15 cellular contexts compared by ENCODE assay signal in genomic region chr2:46989491-46990230, GRCh38. TPM values are rescaled to one million over a fixed set of nuclear protein-coding genes. Genes with fewer than 3 reads are reported as not detected.
DNase-seq lines count a peak whose midpoint lies in the region; ATAC-seq, FAIRE-seq and TF ChIP-seq lines count a peak whose summit lies in the region.
"Had no signal": no experiment of that assay in that cellular context is flagged by ENCODE, and none has a peak within 500 bp of the region (broad histone marks: within the 10 kb centered on the region; RNA-seq: fewer than 3 reads in every experiment).

No MANE protein-coding gene starts in this region.

- FAIRE-seq in H1 (lab: Jason Lieb, UNC) (no peak), pancreas (lab: Jason Lieb, UNC) (no peak)
- FAIRE-seq: astrocyte, K562 had no signal

- 0 out of 2 replicates have a peak overlapping the region, but pooled peaks have one; percentile 53 for H4K8ac ChIP-seq in H1 (ENCODE audit: extremely low read depth, insufficient read depth, low read length)

- no peak overlapping the region for H3K14ac ChIP-seq in H1 (ENCODE audit: insufficient read length)

- H2BK120ac ChIP-seq in H1 (replicated peaks; ENCODE audit: low read depth, low read length): no peak overlapping the region

- no peak for TF ChIP-seq POLR2A in H1 (IDR thresholded peaks at IDR 0.05; ENCODE audit: control extremely low read depth in 1 of 2, low read depth in 2 of 2, low read length in 2 of 2)

- H3K56ac ChIP-seq in H1 (replicated peaks; ENCODE audit: insufficient read length, low read depth, low read length): no peak overlapping the region

- H3K4ac ChIP-seq in H1 (replicated peaks; ENCODE audit: insufficient read length, low read depth, low read length): no peak overlapping the region

- intact Hi-C loops in left ventricle myocardium superior (cut with micrococcal nuclease): no loop called here
- intact Hi-C loops in Right ventricle myocardium inferior (cut with DNase I): no loop called here
- intact Hi-C loops in pancreas (cut with DNase I): no loop called here
- intact Hi-C loops in upper lobe of right lung (cut with DNase I): loop anchor here (10.0 kb wide), 1 partner anchor 285 kb away; no protein-coding TSS in a partner anchor

- no peak overlapping the region for H2BK15ac ChIP-seq in H1 (ENCODE audit: low read length)

- no peak overlapping the region for H3K18ac ChIP-seq in H1 (ENCODE audit: extremely low read depth, low read length)

- H3K79me1 ChIP-seq in H1 (ENCODE audit: low read depth, low read length): no peaks in the 10 kb centered on the region; the same call in 1 of the 2 replicates

- no peak overlapping the region for H2BK20ac ChIP-seq in H1 (ENCODE audit: low read length)

- peaks cover 0 to 3% of the 10 kb centered on the region in 2 experiments for H4K20me1 ChIP-seq in H1 (replicated peaks in 1 of 2; ENCODE audit: control insufficient read depth in 1 of 2, insufficient read depth in 2 of 2, low read length in 2 of 2)

- no peaks in the 10 kb centered on the region for H3K79me2 ChIP-seq in H1 (ENCODE audit: control insufficient read depth in 1 of 2, insufficient read depth in 2 of 2, low read length in 2 of 2)

- no peak overlapping the region for H4K5ac ChIP-seq in H1 (ENCODE audit: insufficient read length, low read depth, low read length)

- H3K27ac ChIP-seq in H1 (ENCODE audit: low read depth, low read length): no peak overlapping the region
- H3K27ac ChIP-seq in pancreas: peak overlapping the region; percentile 28 to 60 (median 48)
- H3K27ac ChIP-seq in upper lobe of right lung: peak overlapping the region; percentile 30
- H3K27ac ChIP-seq: SK-N-MC had no signal

- POLR2A ChIA-PET in H1 (lab: Charles Lee; ENCODE audit: partially characterized antibody): interaction anchor here (0.7 to 0.9 kb wide), 2 partner anchors 9 to 66 kb away, joined by 3 read pairs; no protein-coding TSS in a partner anchor

- 85% methylated on average over 7 of the region's 7 CpGs; no CpG with 5 or more reads in 1 of the 2 experiments for WGBS in H1 (ENCODE audit: extremely low coverage in 1 of 2, insufficient coverage in 1 of 2, insufficient read length in 1 of 2, insufficient replicate concordance in 2 of 2, low coverage in 1 of 2, low lambda C conversion rate in 2 of 2, missing lambda C conversion rate in 1 of 2), 2 experiments
- WGBS in pancreas, 2 donors: 70 to 81% methylated on average over 7 of the region's 7 CpGs

- H3K27me3 ChIP-seq in H1 (replicated peaks in 1 of 4; ENCODE audit: control insufficient read depth in 3 of 4, extremely low read depth in 1 of 4, insufficient read depth in 3 of 4, low read length in 3 of 4): no peaks in the 10 kb centered on the region
- no peaks in the 10 kb centered on the region for H3K27me3 ChIP-seq in pancreas
- H3K27me3 ChIP-seq in upper lobe of right lung: no peaks in the 10 kb centered on the region

- H2BK5ac ChIP-seq in H1 (ENCODE audit: low read depth, low read length): no peak overlapping the region; the same call in 1 of the 2 replicates

- H3K23me2 ChIP-seq in H1 (ENCODE audit: low read depth, low read length): no peaks in the 10 kb centered on the region

- CTCF ChIA-PET in H1 (lab: Charles Lee; ENCODE audit: partially characterized antibody): interaction anchor here (0.6 to 2.3 kb wide), 27 partner anchors 12 to 383 kb away, joined by 3 to 12 read pairs (median 4); partner anchors contain the start of gene STPG4

- H3K9ac ChIP-seq in H1 (replicated peaks in 1 of 4; ENCODE audit: extremely low read depth in 1 of 4, low read depth in 3 of 4, low read length in 3 of 4): no peak overlapping the region

- no peak overlapping the region for H3K4me2 ChIP-seq in H1 (ENCODE audit: insufficient read depth in 1 of 2, low read depth in 2 of 2, low read length in 2 of 2)

- no peak; a peak in 1 of 4 replicates for TF ChIP-seq RAD21 in H1 (IDR thresholded peaks at IDR 0.05 in 1 of 2, conservative IDR thresholded peaks at IDR 0.05 in 1 of 2; ENCODE audit: low read depth in 2 of 2, low read length in 2 of 2)

- TF ChIP-seq CTCF in H1 (IDR thresholded peaks at IDR 0.05; ENCODE audit: control extremely low read depth in 1 of 3, insufficient read depth in 1 of 3, low read depth in 1 of 3, low read length in 3 of 3): peak in 2 of 3 experiments; percentile 16 to 22; a peak in 2 of 4 replicates
- no peak for TF ChIP-seq CTCF in pancreas (IDR thresholded peaks at IDR 0.05)
- TF ChIP-seq CTCF in upper lobe of right lung (IDR thresholded peaks at IDR 0.05): no peak

- peaks cover 0 to 12% (median 5%) of the 10 kb centered on the region in 4 experiments; a peak in 4 of 7 replicates for H3K4me1 ChIP-seq in H1 (replicated peaks in 1 of 4; ENCODE audit: control insufficient read depth in 3 of 4, insufficient read depth in 4 of 4, low read length in 3 of 4)
- H3K4me1 ChIP-seq in pancreas: peaks cover 0 to 28% (median 10%) of the 10 kb centered on the region in 3 donors
- peaks cover 38% of the 10 kb centered on the region for H3K4me1 ChIP-seq in upper lobe of right lung

- peak; percentile 25 for DNase-seq in left ventricle myocardium superior
- no peak for DNase-seq in Right ventricle myocardium inferior (ENCODE audit: missing footprints)
- no peak for DNase-seq in H1 (ENCODE audit: low read depth in 1 of 2, low spot score in 2 of 2)
- DNase-seq in pancreas: peak in 1 of 6 donors; percentile 43
- DNase-seq in upper lobe of right lung: no peak
- no peak for DNase-seq in stimulated activated CD4-positive, alpha-beta T cell treated with anti-CD3 and anti-CD28 coated beads, Interleukin-12 subunit alpha, Interleukin-12 subunit beta, amount 100 ng/mL, for 4 hours
- DNase-seq in central memory CD4-positive, alpha-beta T cell: no peak
- DNase-seq: activated B cell treated with CpG ODN at 0.5 μM for 24 hours; NCI-H2029 treated with DMSO at 0.1 percent for 48 hours; NK-92 treated with Interleukin-12 subunit alpha and Interleukin-12 subunit beta, amount 100 ng/mL, for 24 hours had no signal

- H3K36me3 ChIP-seq in H1 (ENCODE audit: control insufficient read depth in 2 of 4, insufficient read depth in 4 of 4, low read length in 3 of 4) (peaks cover 0 to 2% (median 0%) of the 10 kb centered on the region in 4 experiments; a peak in 1 of 8 replicates), pancreas (peaks cover 0 to 15% (median 5%) of the 10 kb centered on the region in 3 donors), upper lobe of right lung (peaks cover 21% of the 10 kb centered on the region)

- no peak overlapping the region for H4K91ac ChIP-seq in H1 (replicated peaks; ENCODE audit: insufficient read length, low read length)

- H3K9me3 ChIP-seq in H1 (ENCODE audit: insufficient read depth in 2 of 2, low read depth in 1 of 2, low read length in 1 of 2) (no peaks in the 10 kb centered on the region), pancreas (no peaks in the 10 kb centered on the region), upper lobe of right lung (no peaks in the 10 kb centered on the region)

- no peak overlapping the region for H3K23ac ChIP-seq in H1 (ENCODE audit: insufficient read length)

- no peak overlapping the region for H2BK12ac ChIP-seq in H1 (ENCODE audit: low read depth, low read length)

- H3K4me3 ChIP-seq in H1 (ENCODE audit: extremely low read depth in 1 of 4, insufficient read depth in 2 of 4, low read depth in 3 of 4, low read length in 4 of 4) (no peak overlapping the region), pancreas (no peak overlapping the region), upper lobe of right lung (no peak overlapping the region)
- H3K4me3 ChIP-seq: K562, SK-N-MC, skin epidermis had no signal

- H2AK5ac ChIP-seq in H1 (ENCODE audit: low read depth, low read length): no peak overlapping the region

- TF ChIP-seq EP300 in H1 (IDR thresholded peaks at IDR 0.05; ENCODE audit: borderline replicate concordance in 1 of 2, low read depth in 2 of 2, low read length in 2 of 2): no peak

- no peak overlapping the region for H2AFZ ChIP-seq in H1 (ENCODE audit: low read length)

- ATAC-seq in left ventricle myocardium superior (no peak), Right ventricle myocardium inferior (no peak), pancreas (no peak), upper lobe of right lung (no peak), GM18858 (IDR thresholded peaks at IDR 0.05; ENCODE audit: unreplicated experiment) (no peak)
- ATAC-seq: K562 had no signal

TF ChIP-seq in H1, 55 proteins besides CTCF, POLR2A, EP300 and RAD21:
- no peak for TF ChIP-seq E2F6 (IDR thresholded peaks at IDR 0.05)
- TF ChIP-seq SIN3A (conservative IDR thresholded peaks at IDR 0.05 in 1 of 2, IDR thresholded peaks at IDR 0.05 in 1 of 2; ENCODE audit: low read depth in 1 of 2, low read length in 2 of 2): no peak
- no peak for TF ChIP-seq PHF8 (conservative IDR thresholded peaks at IDR 0.05; ENCODE audit: low read depth, low read length)
- no peak for TF ChIP-seq MAFK (IDR thresholded peaks at IDR 0.05; ENCODE audit: low read depth, low read length)

RNA-seq across cellular contexts. Expression of gene TTC7A, which starts 48.6 kb away (rescaled TPM):
- total RNA-seq in left ventricle myocardium superior (8.5 TPM), Right ventricle myocardium inferior (9.8 TPM), pancreas (10 to 100 TPM; 14.4 to 23.7 (median 21.2) TPM), upper lobe of right lung (45.5 TPM)
- total RNA-seq in H1 (2021; fragmentation: NEBNext Ultra II Directional; extraction: Animal tissue kit (Norgen Biotek cat#: 25700)): 15.3 TPM in 2 replicates
- polyA plus RNA-seq in H1 (2011; rRNA removed) (7.8 and 12.5 TPM in 2 replicates), pancreas (10 to 100 TPM; 10.4 to 21.6 TPM)
- 10.8 TPM for polyA plus RNA-seq in H1 (2011; cell fraction: cytosol; rRNA removed)
- 20.6 TPM for polyA plus RNA-seq in H1 (2011; cell fraction: nucleus; rRNA removed)
- polyA plus RNA-seq in H1 (2012, experiment 1 of 2): 10.5 to 12.8 TPM (median 12.2 TPM) in 4 replicates
- 10.6 TPM for polyA plus RNA-seq in H1 (2012, experiment 2 of 2)
- 6.1 TPM for polyA plus RNA-seq in H1 (2013, experiment 1 of 2)
- 7.3 TPM for polyA plus RNA-seq in H1 (2013, experiment 2 of 2)
- polyA minus RNA-seq in H1 (2011; rRNA and poly(A)+ RNA removed): 11.2 and 15.1 TPM in 2 replicates
- polyA minus RNA-seq in H1 (2011; cell fraction: cytosol; rRNA and poly(A)+ RNA removed): 7.4 TPM
- polyA minus RNA-seq in H1 (2011; cell fraction: nucleus; rRNA and poly(A)+ RNA removed): 20.5 TPM

Comparison
In these comparisons a context has a peak if more than half of its experiments do, and no peak if none do; other contexts are left out.
1. CTCF ChIP-seq: peak in H1 (2 of 3); none in pancreas (0 of 4) and upper lobe of right lung (single experiment).